Comparison of ENCODE assay signal across 1 cellular context in genomic region chr1:161222175-161223019, GRCh38.
A peak's percentile ranks its signal among the peaks of the same experiment; 100 is the strongest.
TF ChIP-seq lines count a peak whose summit lies in the region.

No MANE protein-coding gene starts in this region.

TF ChIP-seq in HepG2, 621 proteins besides CTCF, POLR2A, EP300 and RAD21 (continued from another document and continues in another):
- TF ChIP-seq TFDP2 (CRISPR knock-in tag; IDR thresholded peaks at IDR 0.05) (no peak; the same call in 1 of the 2 replicates), ATF3 (CRISPR knock-in tag; IDR thresholded peaks at IDR 0.05) (no peak), PHF20 (CRISPR knock-in tag; IDR thresholded peaks at IDR 0.05) (no peak), ATF5 (CRISPR knock-in tag; IDR thresholded peaks at IDR 0.05; ENCODE audit: low read depth) (no peak), HNRNPK (IDR thresholded peaks at IDR 0.05; ENCODE audit: low read depth, low read length, poor library complexity, severe bottlenecking) (no peak), CCDC6 (CRISPR knock-in tag; IDR thresholded peaks at IDR 0.05) (peak; percentile 20; the same call in 1 of the 2 replicates), ETV6 (CRISPR knock-in tag; conservative IDR thresholded peaks at IDR 0.05) (no peak), ZBTB42 (CRISPR knock-in tag; IDR thresholded peaks at IDR 0.05) (0 out of 2 replicates have a peak, but pooled peaks have one; percentile 17), ZBTB39 (CRISPR knock-in tag; IDR thresholded peaks at IDR 0.05) (no peak), ONECUT2 (CRISPR knock-in tag; IDR thresholded peaks at IDR 0.05) (no peak), MAZ (IDR thresholded peaks at IDR 0.05; ENCODE audit: borderline replicate concordance, low read depth, low read length) (no peak), MAZ (CRISPR knock-in tag; IDR thresholded peaks at IDR 0.05; ENCODE audit: low read depth) (no peak), SNAPC4 (CRISPR knock-in tag; IDR thresholded peaks at IDR 0.05) (peak; percentile 64), ZNF253 (CRISPR knock-in tag; IDR thresholded peaks at IDR 0.05; ENCODE audit: borderline replicate concordance) (no peak), PTBP1 (IDR thresholded peaks at IDR 0.05; ENCODE audit: low read depth, low read length, poor library complexity, severe bottlenecking) (no peak), DRAP1 (CRISPR knock-in tag; IDR thresholded peaks at IDR 0.05) (no peak), KDM4B (CRISPR knock-in tag; IDR thresholded peaks at IDR 0.05) (0 out of 2 replicates have a peak, but pooled peaks have one; percentile 21), ZNF644 (CRISPR knock-in tag; IDR thresholded peaks at IDR 0.05; ENCODE audit: low read depth) (no peak), KAT7 (CRISPR knock-in tag; IDR thresholded peaks at IDR 0.05; ENCODE audit: borderline replicate concordance) (no peak), RERE (CRISPR knock-in tag; IDR thresholded peaks at IDR 0.05; ENCODE audit: low read depth) (no peak), GFI1 (CRISPR knock-in tag; IDR thresholded peaks at IDR 0.05; ENCODE audit: borderline replicate concordance) (no peak; the same call in 1 of the 2 replicates), ZBTB38 (CRISPR knock-in tag; IDR thresholded peaks at IDR 0.05) (0 out of 2 replicates have a peak, but pooled peaks have one; percentile 7), ZNF12 (CRISPR knock-in tag; IDR thresholded peaks at IDR 0.05) (no peak), ZBTB33 (CRISPR knock-in tag; IDR thresholded peaks at IDR 0.05) (no peak), MIER3 (CRISPR knock-in tag; IDR thresholded peaks at IDR 0.05; ENCODE audit: borderline replicate concordance) (no peak), MNT (IDR thresholded peaks at IDR 0.05) (no peak), MED13 (CRISPR knock-in tag; IDR thresholded peaks at IDR 0.05) (no peak), NKX3-1 (CRISPR knock-in tag; IDR thresholded peaks at IDR 0.05) (peak; percentile 57; the same call in 1 of the 2 replicates), ZSCAN30 (CRISPR knock-in tag; IDR thresholded peaks at IDR 0.05) (peak; percentile 52; the same call in 1 of the 2 replicates), ZNF607 (CRISPR knock-in tag; IDR thresholded peaks at IDR 0.05; ENCODE audit: borderline replicate concordance) (no peak; the same call in none of the 2 replicates), MEIS1 (CRISPR knock-in tag; IDR thresholded peaks at IDR 0.05; ENCODE audit: borderline replicate concordance) (no peak; the same call in 1 of the 2 replicates), ARID3A (IDR thresholded peaks at IDR 0.05; ENCODE audit: low read depth, low read length) (no peak), ZNF34 (CRISPR knock-in tag; IDR thresholded peaks at IDR 0.05; ENCODE audit: borderline replicate concordance) (no peak), CAMTA2 (CRISPR knock-in tag; IDR thresholded peaks at IDR 0.05; ENCODE audit: borderline replicate concordance) (peak; percentile 61; the same call in 1 of the 2 replicates), NFRKB (IDR thresholded peaks at IDR 0.05) (no peak), POLR2G (IDR thresholded peaks at IDR 0.05; ENCODE audit: low read depth, low read length) (peak; percentile 71), FLYWCH1 (CRISPR knock-in tag; IDR thresholded peaks at IDR 0.05) (peak; percentile 85; the same call in 1 of the 2 replicates), ZNF17 (CRISPR knock-in tag; IDR thresholded peaks at IDR 0.05) (no peak), ZMAT5 (CRISPR knock-in tag; IDR thresholded peaks at IDR 0.05; ENCODE audit: borderline replicate concordance, low read depth) (no peak)
